ENCODE assay signal across 10 cellular contexts in genomic region chr6:30600576-30600975, GRCh38. TPM values are rescaled to one million over a fixed set of nuclear protein-coding genes. Genes with fewer than 3 reads are reported as not detected.
DNase-seq lines count a peak whose midpoint lies in the region; ATAC-seq and TF ChIP-seq lines count a peak whose summit lies in the region.
"Had no signal": no experiment of that assay in that cellular context is flagged by ENCODE, and none has a peak within 500 bp of the region (broad histone marks: within the 10 kb centered on the region; RNA-seq: fewer than 3 reads in every experiment).

No MANE protein-coding gene starts in this region.

- no peaks in the 10 kb centered on the region for H3K27me3 Mint-ChIP-seq in central memory CD8-positive, alpha-beta T cell
- H3K27me3 Mint-ChIP-seq in progenitor cell of endocrine pancreas = no peaks in the 10 kb centered on the region

- no peak for TF ChIP-seq EP300 in stomach (IDR thresholded peaks at IDR 0.05)

- ATAC-seq in Right ventricle myocardium superior (ENCODE audit: poor library complexity) = peak; percentile 13
- no peak for ATAC-seq in Right ventricle myocardium inferior
- ATAC-seq in central memory CD8-positive, alpha-beta T cell (replicated peaks; ENCODE audit: extremely low read depth, poor library complexity, severe bottlenecking) = no peak
- no peak for ATAC-seq in GM21576 (IDR thresholded peaks at IDR 0.05; ENCODE audit: unreplicated experiment)

- no peak overlapping the region for H3K4me3 Mint-ChIP-seq in central memory CD8-positive, alpha-beta T cell
- no peak overlapping the region for H3K4me3 Mint-ChIP-seq in progenitor cell of endocrine pancreas (ENCODE audit: low read depth)

- peaks cover 33% of the 10 kb centered on the region for H3K4me1 Mint-ChIP-seq in central memory CD8-positive, alpha-beta T cell
- no peaks in the 10 kb centered on the region for H3K4me1 Mint-ChIP-seq in progenitor cell of endocrine pancreas (ENCODE audit: low read depth)

- no peak for TF ChIP-seq POLR2A in stomach (IDR thresholded peaks at IDR 0.05)

- peaks cover 0 to 21% (median 0%) of the 10 kb centered on the region in 4 donors for H3K4me1 ChIP-seq in stomach

- peaks cover 45 to 67% (median 54%) of the 10 kb centered on the region in 4 donors for H3K36me3 ChIP-seq in stomach

- no peaks in the 10 kb centered on the region for H3K9me3 ChIP-seq in stomach
- H3K9me3 ChIP-seq: upper lobe of left lung had no signal

- H3K27ac Mint-ChIP-seq in central memory CD8-positive, alpha-beta T cell (ENCODE audit: low read depth) = peak overlapping the region; percentile 81
- no peak overlapping the region for H3K27ac Mint-ChIP-seq in progenitor cell of endocrine pancreas

- TF ChIP-seq CTCF in stomach (IDR thresholded peaks at IDR 0.05) = no peak
- no peak for TF ChIP-seq CTCF in progenitor cell of endocrine pancreas (IDR thresholded peaks at IDR 0.05; ENCODE audit: unreplicated experiment)

- DNase-seq in Right ventricle myocardium superior (peak; percentile 56), Right ventricle myocardium inferior (ENCODE audit: missing footprints) (no peak), stomach (peak; percentile 28), progenitor cell of endocrine pancreas (ENCODE audit: low spot score, unreplicated experiment) (no peak)
- no peak for DNase-seq in central memory CD8-positive, alpha-beta T cell (ENCODE audit: low spot score in 2 of 2)
- DNase-seq: NCI-H524 treated with DMSO at 0.1 percent for 48 hours, T-helper 1 cell had no signal

- H3K9me3 Mint-ChIP-seq in central memory CD8-positive, alpha-beta T cell = no peaks in the 10 kb centered on the region
- H3K9me3 Mint-ChIP-seq in progenitor cell of endocrine pancreas (ENCODE audit: low read depth) = no peaks in the 10 kb centered on the region

- H3K4me3 ChIP-seq in stomach = no peak overlapping the region
- H3K4me3 ChIP-seq: upper lobe of left lung had no signal

- no peaks in the 10 kb centered on the region for H3K27me3 ChIP-seq in stomach
- H3K27me3 ChIP-seq: upper lobe of left lung had no signal

- no peak overlapping the region for H3K27ac ChIP-seq in stomach
- H3K27ac ChIP-seq: parathyroid adenoma, upper lobe of left lung had no signal

- H3K36me3 Mint-ChIP-seq in central memory CD8-positive, alpha-beta T cell (ENCODE audit: insufficient read depth) = peaks cover 46% of the 10 kb centered on the region
- H3K36me3 Mint-ChIP-seq in progenitor cell of endocrine pancreas (ENCODE audit: insufficient read depth) = peaks cover 24% of the 10 kb centered on the region

- WGBS in stomach, 5 donors = 55 to 75% (median 67%) methylated on average over 9 to 10 of the region's 10 CpGs

- intact Hi-C loops in Right ventricle myocardium superior (cut with DNase I) = no loop called here
- intact Hi-C loops in Right ventricle myocardium inferior (cut with DNase I) = no loop called here
- intact Hi-C loops in stomach (cut with DNase I; ENCODE audit: low total_unique reads) = no loop called here

RNA-seq across cellular contexts. Expression of gene PPP1R10, which starts 16.5 kb away (rescaled TPM):
- 29.6 TPM for total RNA-seq in Right ventricle myocardium superior
- total RNA-seq in Right ventricle myocardium inferior = 33.5 TPM
- 100 to 1,000 TPM in 2 of 5 donors, 10 to 100 TPM in 3; 27.4 to 164 (median 50.1) TPM for total RNA-seq in stomach
- 10 to 100 TPM in 2 of 3 donors, 1 to 10 TPM in 1; 9.9 to 20.2 (median 17.7) TPM for polyA plus RNA-seq in stomach
- 141 and 142 TPM in 2 replicates for total RNA-seq in progenitor cell of endocrine pancreas

RNA-seq across cellular contexts. Expression of gene MRPS18B, which starts 17.1 kb away (rescaled TPM):
- total RNA-seq in Right ventricle myocardium superior = 124 TPM
- total RNA-seq in Right ventricle myocardium inferior = 129 TPM
- 10 to 100 TPM in 4 of 5 donors, 1 to 10 TPM in 1; 6.4 to 54.8 (median 28.5) TPM for total RNA-seq in stomach
- polyA plus RNA-seq in stomach = 10 to 100 TPM; 51.3 to 71.2 (median 61.6) TPM
- total RNA-seq in progenitor cell of endocrine pancreas = 27.5 and 28.2 TPM in 2 replicates

RNA-seq across cellular contexts. Expression of gene ATAT1, which starts 26.1 kb away (rescaled TPM):
- total RNA-seq in Right ventricle myocardium superior (1.7 TPM), Right ventricle myocardium inferior (1.9 TPM), stomach (10 to 100 TPM in 1 of 5 donors, 1 to 10 TPM in 3, not detected in 1; 3.0 to 11.6 (median 5.2) TPM), progenitor cell of endocrine pancreas (71.2 and 74.2 TPM in 2 replicates)
- 1 to 10 TPM; 5.3 to 7.5 (median 5.7) TPM for polyA plus RNA-seq in stomach

RNA-seq across cellular contexts. Expression of gene ABCF1, which starts 29.3 kb away (rescaled TPM):
- 32.5 TPM for total RNA-seq in Right ventricle myocardium superior
- total RNA-seq in Right ventricle myocardium inferior = 39.5 TPM
- total RNA-seq in stomach = 10 to 100 TPM in 4 of 5 donors, 1 to 10 TPM in 1; 7.6 to 32.6 (median 28.3) TPM
- 10 to 100 TPM; 17.1 to 28.0 (median 26.8) TPM for polyA plus RNA-seq in stomach
- 72.0 and 78.7 TPM in 2 replicates for total RNA-seq in progenitor cell of endocrine pancreas

RNA-seq across cellular contexts. Expression of gene PRR3, which starts 43.5 kb away (rescaled TPM):
- 1.4 TPM for total RNA-seq in Right ventricle myocardium superior
- total RNA-seq in Right ventricle myocardium inferior = 2.8 TPM
- 10 to 100 TPM in 2 of 5 donors, under 1 TPM in 1, not detected in 2; 0.89 to 10.7 (median 10.5) TPM for total RNA-seq in stomach
- polyA plus RNA-seq in stomach = 1 to 10 TPM; 4.1 to 7.1 (median 5.5) TPM
- 16.6 and 19.7 TPM in 2 replicates for total RNA-seq in progenitor cell of endocrine pancreas

Comparison
In these comparisons a context has a peak if more than half of its experiments do, and no peak if none do; other contexts are left out.
1. DNase-seq: peak in Right ventricle myocardium superior (single experiment) and stomach (single experiment); none in Right ventricle myocardium inferior (single experiment), central memory CD8-positive, alpha-beta T cell (0 of 2) and progenitor cell of endocrine pancreas (single experiment).